ENCODE assay signal across 1 cellular context in the genomic region with DNA sequence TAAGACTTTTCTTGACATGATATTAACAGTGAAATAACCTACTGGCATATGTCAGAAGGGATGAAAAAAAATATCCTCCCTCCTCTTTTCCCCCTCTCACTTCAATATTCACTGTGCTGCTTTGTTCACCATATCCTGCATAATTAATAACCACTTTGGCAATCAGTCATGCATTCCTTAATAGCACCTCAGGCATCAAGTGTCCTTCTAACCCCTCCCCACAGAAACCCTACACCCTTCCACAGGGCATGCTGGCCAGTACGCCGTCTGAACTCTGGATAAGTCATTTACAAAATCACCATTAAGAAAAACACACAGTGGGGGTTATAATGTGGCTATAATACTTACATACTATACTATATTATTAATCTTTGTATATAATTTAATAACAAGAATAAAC.
TF ChIP-seq lines count a peak whose summit lies in the region.

No MANE protein-coding gene starts in this region.

TF ChIP-seq in WTC11, 78 proteins besides CTCF, POLR2A, EP300 and RAD21 (continued from another document):
- TF ChIP-seq, protein P1, sequence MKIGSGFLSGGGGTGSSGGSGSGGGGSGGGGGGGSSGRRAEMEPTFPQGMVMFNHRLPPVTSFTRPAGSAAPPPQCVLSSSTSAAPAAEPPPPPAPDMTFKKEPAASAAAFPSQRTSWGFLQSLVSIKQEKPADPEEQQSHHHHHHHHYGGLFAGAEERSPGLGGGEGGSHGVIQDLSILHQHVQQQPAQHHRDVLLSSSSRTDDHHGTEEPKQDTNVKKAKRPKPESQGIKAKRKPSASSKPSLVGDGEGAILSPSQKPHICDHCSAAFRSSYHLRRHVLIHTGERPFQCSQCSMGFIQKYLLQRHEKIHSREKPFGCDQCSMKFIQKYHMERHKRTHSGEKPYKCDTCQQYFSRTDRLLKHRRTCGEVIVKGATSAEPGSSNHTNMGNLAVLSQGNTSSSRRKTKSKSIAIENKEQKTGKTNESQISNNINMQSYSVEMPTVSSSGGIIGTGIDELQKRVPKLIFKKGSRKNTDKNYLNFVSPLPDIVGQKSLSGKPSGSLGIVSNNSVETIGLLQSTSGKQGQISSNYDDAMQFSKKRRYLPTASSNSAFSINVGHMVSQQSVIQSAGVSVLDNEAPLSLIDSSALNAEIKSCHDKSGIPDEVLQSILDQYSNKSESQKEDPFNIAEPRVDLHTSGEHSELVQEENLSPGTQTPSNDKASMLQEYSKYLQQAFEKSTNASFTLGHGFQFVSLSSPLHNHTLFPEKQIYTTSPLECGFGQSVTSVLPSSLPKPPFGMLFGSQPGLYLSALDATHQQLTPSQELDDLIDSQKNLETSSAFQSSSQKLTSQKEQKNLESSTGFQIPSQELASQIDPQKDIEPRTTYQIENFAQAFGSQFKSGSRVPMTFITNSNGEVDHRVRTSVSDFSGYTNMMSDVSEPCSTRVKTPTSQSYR (CRISPR knock-in tag; IDR thresholded peaks at IDR 0.05), result no peak
- TF ChIP-seq, protein P2, sequence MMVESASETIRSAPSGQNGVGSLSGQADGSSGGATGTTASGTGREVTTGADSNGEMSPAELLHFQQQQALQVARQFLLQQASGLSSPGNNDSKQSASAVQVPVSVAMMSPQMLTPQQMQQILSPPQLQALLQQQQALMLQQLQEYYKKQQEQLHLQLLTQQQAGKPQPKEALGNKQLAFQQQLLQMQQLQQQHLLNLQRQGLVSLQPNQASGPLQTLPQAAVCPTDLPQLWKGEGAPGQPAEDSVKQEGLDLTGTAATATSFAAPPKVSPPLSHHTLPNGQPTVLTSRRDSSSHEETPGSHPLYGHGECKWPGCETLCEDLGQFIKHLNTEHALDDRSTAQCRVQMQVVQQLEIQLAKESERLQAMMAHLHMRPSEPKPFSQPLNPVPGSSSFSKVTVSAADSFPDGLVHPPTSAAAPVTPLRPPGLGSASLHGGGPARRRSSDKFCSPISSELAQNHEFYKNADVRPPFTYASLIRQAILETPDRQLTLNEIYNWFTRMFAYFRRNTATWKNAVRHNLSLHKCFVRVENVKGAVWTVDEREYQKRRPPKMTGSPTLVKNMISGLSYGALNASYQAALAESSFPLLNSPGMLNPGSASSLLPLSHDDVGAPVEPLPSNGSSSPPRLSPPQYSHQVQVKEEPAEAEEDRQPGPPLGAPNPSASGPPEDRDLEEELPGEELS (CRISPR knock-in tag; IDR thresholded peaks at IDR 0.05), result no peak
- TF ChIP-seq ZNF425 (CRISPR knock-in tag; conservative IDR thresholded peaks at IDR 0.05) (no peak), IRF1 (CRISPR knock-in tag; IDR thresholded peaks at IDR 0.05) (no peak), TCF7 (CRISPR knock-in tag; IDR thresholded peaks at IDR 0.05; ENCODE audit: low read depth) (no peak), OVOL2 (CRISPR knock-in tag; IDR thresholded peaks at IDR 0.05; ENCODE audit: borderline replicate concordance) (no peak)
